8 cellular contexts compared by ENCODE assay signal in genomic region chr6:46652232-46652602, GRCh38. TPM values are rescaled to one million over a fixed set of nuclear protein-coding genes. Genes with fewer than 3 reads are reported as not detected.
DNase-seq lines count a peak whose midpoint lies in the region; ATAC-seq and TF ChIP-seq lines count a peak whose summit lies in the region.

No MANE protein-coding gene starts in this region.

- no TSS peak for BruUV-seq in A673 (replicated peaks; lab: Mats Ljungman, UMichigan)

- H3K27me3 ChIP-seq in A673 (replicated peaks; ENCODE audit: insufficient read depth, low read depth, low read length, poor library complexity): peaks cover 29% of the 10 kb centered on the region
- peaks cover 17% of the 10 kb centered on the region for H3K27me3 ChIP-seq in HUES48 (ENCODE audit: control insufficient read depth, insufficient read depth, low read length)
- peaks cover 7% of the 10 kb centered on the region for H3K27me3 ChIP-seq in mucosa of stomach (ENCODE audit: control insufficient read depth, insufficient read depth, low read length)

- H3K9me3 ChIP-seq in A673 (ENCODE audit: low read depth, low read length, poor library complexity, severe bottlenecking) (no peaks in the 10 kb centered on the region), HUES48 (ENCODE audit: control insufficient read depth, insufficient read depth, low read length) (no peaks in the 10 kb centered on the region), mucosa of stomach (ENCODE audit: control insufficient read depth, low read length) (no peaks in the 10 kb centered on the region)

- H3K27ac ChIP-seq in A673 (ENCODE audit: low read depth, low read length, poor library complexity, severe bottlenecking) (no peak overlapping the region), HUES48 (ENCODE audit: low read depth, low read length) (peak overlapping the region; percentile 37)

- TF ChIP-seq CTCF in A673 (conservative IDR thresholded peaks at IDR 0.05; ENCODE audit: low read depth, low read length): no peak

- H3K9ac ChIP-seq in HUES48 (ENCODE audit: low read depth, low read length) (peak overlapping the region; percentile 60), mucosa of stomach (ENCODE audit: low read length) (peak overlapping the region; percentile 66)

- H3K4me3 ChIP-seq in A673 (ENCODE audit: low read depth, low read length, poor library complexity, severe bottlenecking): peak overlapping the region; percentile 65
- H3K4me3 ChIP-seq in HUES48 (ENCODE audit: low read depth, low read length): peak overlapping the region; percentile 82
- H3K4me3 ChIP-seq in mucosa of stomach (ENCODE audit: low read length): peak overlapping the region; percentile 81

- intact Hi-C loops in A673 (cut with micrococcal nuclease; ENCODE audit: unreplicated experiment): no loop called here

- CTCF ChIA-PET in A673 (lab: Charles Lee): no interaction called here

- DNase-seq in A673 (ENCODE audit: low spot score) (no peak), GF-D8 (lab: John Stamatoyannopoulos, UW) (no peak), T-helper 9 cell (no peak)
- peak; percentile 0 for DNase-seq in central memory CD4-positive, alpha-beta T cell

- H3K36me3 ChIP-seq in A673 (ENCODE audit: insufficient read depth, low read length, poor library complexity, severe bottlenecking) (no peaks in the 10 kb centered on the region), HUES48 (ENCODE audit: control insufficient read depth, insufficient read depth, low read length) (no peaks in the 10 kb centered on the region), mucosa of stomach (ENCODE audit: control insufficient read depth, insufficient read depth, low read length) (no peaks in the 10 kb centered on the region)

- no peaks in the 10 kb centered on the region for H3K4me1 ChIP-seq in A673 (ENCODE audit: insufficient read depth, low read length, poor library complexity, severe bottlenecking)
- H3K4me1 ChIP-seq in HUES48 (ENCODE audit: control insufficient read depth, insufficient read depth, low read length): peaks cover 11% of the 10 kb centered on the region; the same call in 1 of the 2 replicates
- peaks cover 4% of the 10 kb centered on the region for H3K4me1 ChIP-seq in mucosa of stomach (ENCODE audit: control insufficient read depth, insufficient read depth, low read length)

- POLR2A ChIA-PET in A673 (lab: Charles Lee; ENCODE audit: low non-redundant PET): no interaction called here

- ATAC-seq in GM18517 (IDR thresholded peaks at IDR 0.05; ENCODE audit: unreplicated experiment) (no peak), HG02588 (IDR thresholded peaks at IDR 0.05; ENCODE audit: unreplicated experiment) (no peak)

RNA-seq across cellular contexts. Expression of gene CYP39A1, which starts 0.4 kb away (rescaled TPM):
- total RNA-seq in A673 (2021): 0.17 TPM in 1 of 2 replicates, not detected in the other

RNA-seq across cellular contexts. Expression of gene SLC25A27, which starts 0.6 kb away (rescaled TPM):
- total RNA-seq in A673 (2021): 0.45 and 0.52 TPM in 2 replicates

RNA-seq across cellular contexts. Expression of gene TDRD6, which starts 35.5 kb away (rescaled TPM):
- total RNA-seq in A673 (2021): not detected in 2 replicates
